In genomic region chr5:67773439-67773988, GRCh38 we compare ENCODE assay signal across 11 cellular contexts.
A peak's percentile ranks its signal among the peaks of the same experiment; 100 is the strongest.
DNase-seq lines count a peak whose midpoint lies in the region; ATAC-seq and TF ChIP-seq lines count a peak whose summit lies in the region.
"Had no signal": no experiment of that assay in that cellular context is flagged by ENCODE, and none has a peak within 500 bp of the region (broad histone marks: within the 10 kb centered on the region; RNA-seq: fewer than 3 reads in every experiment).

No MANE protein-coding gene starts in this region.

- no peak overlapping the region for H3K4me2 ChIP-seq in PC-9

- peaks cover 25% of the 10 kb centered on the region for H3K36me3 Mint-ChIP-seq in neural crest cell (ENCODE audit: low read depth)
- no peaks in the 10 kb centered on the region for H3K36me3 Mint-ChIP-seq in CD4-positive, alpha-beta memory T cell
- H3K36me3 Mint-ChIP-seq: CD4-positive, CD25-positive, alpha-beta regulatory T cell had no signal

- H4K20me1 ChIP-seq in PC-9 (ENCODE audit: insufficient read depth): no peaks in the 10 kb centered on the region

- H3K9me3 Mint-ChIP-seq in neural crest cell: peaks cover 17% of the 10 kb centered on the region
- peaks cover 0 to 7% (median 0%) of the 10 kb centered on the region in 8 donors for H3K9me3 Mint-ChIP-seq in CD4-positive, alpha-beta memory T cell
- H3K9me3 Mint-ChIP-seq: activated CD4-positive, alpha-beta memory T cell treated with anti-CD3 and anti-CD28 coated beads for 36 hours; dendritic cell treated with granulocyte-macrophage colony-stimulating factor and Interleukin-4, amounts not matched to agents 40 ng/mL and 50 ng/mL, for 4 days had no signal

- CTCF ChIA-PET in PC-9 (lab: Charles Lee): no interaction called here
- CTCF ChIA-PET in CD4-positive, alpha-beta memory T cell (lab: Charles Lee; ENCODE audit: partially characterized antibody): no interaction called here

- no peaks in the 10 kb centered on the region for H3K27me3 ChIP-seq in PC-9 (ENCODE audit: insufficient read depth, low read depth)
- no peaks in the 10 kb centered on the region for H3K27me3 ChIP-seq in CD4-positive, alpha-beta memory T cell (ENCODE audit: insufficient read depth, low read length)

- H3K9me3 ChIP-seq in PC-9 (ENCODE audit: insufficient read depth, low read depth): no peaks in the 10 kb centered on the region
- H3K9me3 ChIP-seq in CD4-positive, alpha-beta memory T cell (ENCODE audit: control insufficient read depth in 1 of 2, low read length in 2 of 2): no peaks in the 10 kb centered on the region

- H3F3A ChIP-seq in PC-9 (ENCODE audit: insufficient read depth, low read depth): peaks cover 3% of the 10 kb centered on the region; the same call in 1 of the 2 replicates

- H3K4me3 ChIP-seq in PC-9: no peak overlapping the region
- H3K4me3 ChIP-seq in fibroblast of pulmonary artery (replicated peaks; ENCODE audit: low read depth, low read length): no peak overlapping the region
- H3K4me3 ChIP-seq in CD4-positive, alpha-beta memory T cell (ENCODE audit: low read length in 2 of 2): no peak overlapping the region

- DNase-seq in C1 segment of cervical spinal cord (lab: John Stamatoyannopoulos, UW) (peak in 13 of 14 donors; percentile 4 to 78 (median 59)), PC-9 (peak in 1 of 2 experiments; percentile 39), fibroblast of pulmonary artery (ENCODE audit: low read depth) (peak; percentile 89), neural crest cell (ENCODE audit: low read depth, low spot score) (no peak), NCI-H2227 treated with DMSO at 0.1 percent for 48 hours (lab: John Stamatoyannopoulos, UW) (no peak)
- no peak for DNase-seq in CD4-positive, alpha-beta memory T cell
- no peak for DNase-seq in stimulated activated CD4-positive, alpha-beta T cell treated with anti-CD3 and anti-CD28 coated beads, Interleukin-4, amount 100 ng/mL, for 24 hours
- DNase-seq: activated CD4-positive, alpha-beta memory T cell treated with anti-CD3 and anti-CD28 coated beads for 36 hours; CD4-positive, CD25-positive, alpha-beta regulatory T cell had no signal

- TF ChIP-seq CTCF in PC-9 (conservative IDR thresholded peaks at IDR 0.05) (no peak), fibroblast of pulmonary artery (IDR thresholded peaks at IDR 0.05; ENCODE audit: low read length, missing control alignments) (no peak), neural crest cell (conservative IDR thresholded peaks at IDR 0.05) (no peak)

- intact Hi-C loops in PC-9 (cut with micrococcal nuclease; ENCODE audit: unreplicated experiment): no loop called here
- intact Hi-C loops in CD4-positive, alpha-beta memory T cell (cut with micrococcal nuclease): no loop called here

- peak overlapping the region; percentile 69 for H3K4me3 Mint-ChIP-seq in neural crest cell
- no peak overlapping the region for H3K4me3 Mint-ChIP-seq in CD4-positive, alpha-beta memory T cell
- H3K4me3 Mint-ChIP-seq: activated CD4-positive, alpha-beta memory T cell treated with anti-CD3 and anti-CD28 coated beads for 36 hours; CD4-positive, CD25-positive, alpha-beta regulatory T cell; dendritic cell treated with granulocyte-macrophage colony-stimulating factor and Interleukin-4, amounts not matched to agents 40 ng/mL and 50 ng/mL, for 4 days had no signal

- BruUV-seq in PC-9 (replicated peaks; lab: Mats Ljungman, UMichigan): no TSS peak

- no peak overlapping the region for H2AFZ ChIP-seq in PC-9

- H3K27ac ChIP-seq in PC-9: peak overlapping the region; percentile 33; the same call in 1 of the 2 replicates
- no peak overlapping the region for H3K27ac ChIP-seq in CD4-positive, alpha-beta memory T cell (ENCODE audit: low read depth, low read length)

- no peaks in the 10 kb centered on the region for H3K9me2 ChIP-seq in PC-9 (ENCODE audit: insufficient read depth)

- H3K79me2 ChIP-seq in PC-9 (ENCODE audit: low read depth): no peaks in the 10 kb centered on the region

- no peak for ATAC-seq in esophagus mucosa

- peaks cover 23% of the 10 kb centered on the region; the same call in 1 of the 2 replicates for H3K4me1 ChIP-seq in PC-9 (replicated peaks; ENCODE audit: insufficient read depth)
- H3K4me1 ChIP-seq in CD4-positive, alpha-beta memory T cell (ENCODE audit: insufficient read depth, low read length): no peaks in the 10 kb centered on the region

- H3K27me3 Mint-ChIP-seq in neural crest cell (ENCODE audit: low read depth): no peaks in the 10 kb centered on the region
- peaks cover 8 to 16% of the 10 kb centered on the region in 2 donors for H3K27me3 Mint-ChIP-seq in CD4-positive, alpha-beta memory T cell
- H3K27me3 Mint-ChIP-seq: dendritic cell treated with granulocyte-macrophage colony-stimulating factor and Interleukin-4, amounts not matched to agents 40 ng/mL and 50 ng/mL, for 4 days had no signal

- POLR2A ChIA-PET in PC-9 (lab: Charles Lee; ENCODE audit: unreplicated experiment): no interaction called here
- POLR2A ChIA-PET in CD4-positive, alpha-beta memory T cell (lab: Charles Lee; ENCODE audit: partially characterized antibody): no interaction called here

- H3K27ac Mint-ChIP-seq in neural crest cell (ENCODE audit: unreplicated experiment): peak overlapping the region; percentile 99
- H3K27ac Mint-ChIP-seq in CD4-positive, alpha-beta memory T cell: no peak overlapping the region
- H3K27ac Mint-ChIP-seq: activated CD4-positive, alpha-beta memory T cell treated with anti-CD3 and anti-CD28 coated beads for 36 hours; CD4-positive, CD25-positive, alpha-beta regulatory T cell; dendritic cell treated with granulocyte-macrophage colony-stimulating factor and Interleukin-4, amounts not matched to agents 40 ng/mL and 50 ng/mL, for 4 days had no signal

- H3K36me3 ChIP-seq in PC-9 (ENCODE audit: low read depth): no peaks in the 10 kb centered on the region
- no peaks in the 10 kb centered on the region for H3K36me3 ChIP-seq in CD4-positive, alpha-beta memory T cell (ENCODE audit: insufficient read depth, low read length)

- H3K4me1 Mint-ChIP-seq in neural crest cell: peaks cover 64% of the 10 kb centered on the region
- no peaks in the 10 kb centered on the region for H3K4me1 Mint-ChIP-seq in CD4-positive, alpha-beta memory T cell
- H3K4me1 Mint-ChIP-seq: CD4-positive, CD25-positive, alpha-beta regulatory T cell had no signal

Comparison
In these comparisons a context has a peak if more than half of its experiments do, and no peak if none do; other contexts are left out.
1. DNase-seq: peak in C1 segment of cervical spinal cord (13 of 14) and fibroblast of pulmonary artery (single experiment); none in neural crest cell (single experiment), CD4-positive, alpha-beta memory T cell (0 of 5), NCI-H2227 treated with DMSO at 0.1 percent for 48 hours (single experiment) and stimulated activated CD4-positive, alpha-beta T cell treated with anti-CD3 and anti-CD28 coated beads, Interleukin-4, amount 100 ng/mL, for 24 hours (single experiment).